ENCODE assay signal across 9 cellular contexts in the genomic region with DNA sequence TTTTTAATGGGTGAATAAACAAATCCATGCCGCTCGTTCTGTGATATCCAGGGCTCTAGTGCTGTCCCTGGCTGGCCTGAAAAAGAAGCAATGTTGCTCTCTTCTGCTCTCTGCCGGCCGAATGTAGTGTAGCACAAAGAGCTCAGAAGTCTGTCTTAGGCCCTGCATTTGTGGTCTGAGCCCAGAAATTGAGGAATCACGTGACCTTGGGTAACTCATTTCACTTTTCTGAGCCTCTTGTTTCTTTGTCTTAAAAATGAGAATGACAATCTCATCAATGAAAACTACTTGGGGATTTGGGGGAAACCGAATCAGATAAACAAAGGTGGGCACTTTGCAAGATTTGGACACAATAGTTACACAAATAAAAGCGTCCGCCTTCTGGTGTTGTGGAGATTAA.
DNase-seq lines count a peak whose midpoint lies in the region; ATAC-seq, FAIRE-seq and TF ChIP-seq lines count a peak whose summit lies in the region.
"Had no signal": no experiment of that assay in that cellular context is flagged by ENCODE, and none has a peak within 500 bp of the region (broad histone marks: within the 10 kb centered on the region; RNA-seq: fewer than 3 reads in every experiment).

No MANE protein-coding gene starts in this region.

- H3K4me3 Mint-ChIP-seq in activated CD4-positive, alpha-beta T cell treated with anti-CD3 and anti-CD28 coated beads, Interleukin-2, amount 10 ng/mL, durations not matched to agents 24 days and 14 days, result no peak overlapping the region
- H3K4me3 Mint-ChIP-seq: IgD-negative memory B cell had no signal

- no peaks in the 10 kb centered on the region for H3K27me3 ChIP-seq in endothelial cell of umbilical vein (ENCODE audit: control insufficient read depth in 2 of 2, insufficient read depth in 2 of 2, low read length in 2 of 2)
- H3K27me3 ChIP-seq in stomach, result peaks cover 0 to 4% (median 0%) of the 10 kb centered on the region in 3 donors

- no peak for TF ChIP-seq POLR2A in endothelial cell of umbilical vein (IDR thresholded peaks at IDR 0.05; ENCODE audit: low read depth, low read length)
- TF ChIP-seq POLR2A in stomach (IDR thresholded peaks at IDR 0.05), result no peak

- no peak overlapping the region for H3K27ac Mint-ChIP-seq in activated CD4-positive, alpha-beta T cell treated with anti-CD3 and anti-CD28 coated beads, Interleukin-2, amount 10 ng/mL, durations not matched to agents 24 days and 14 days

- H3K36me3 ChIP-seq in endothelial cell of umbilical vein (ENCODE audit: control insufficient read depth in 2 of 2, extremely low read depth in 1 of 2, insufficient read depth in 2 of 2, low read length in 2 of 2) (no peaks in the 10 kb centered on the region), stomach (no peaks in the 10 kb centered on the region)

- FAIRE-seq in endothelial cell of umbilical vein (lab: Jason Lieb, UNC), result peak; percentile 89

- no peaks in the 10 kb centered on the region for H3K4me1 ChIP-seq in endothelial cell of umbilical vein (ENCODE audit: control insufficient read depth, extremely low read depth, insufficient read depth, low read length)
- H3K4me1 ChIP-seq in stomach, result no peaks in the 10 kb centered on the region

- intact Hi-C loops in activated CD4-positive, alpha-beta T cell treated with anti-CD3 and anti-CD28 coated beads, Interleukin-2, amount 10 ng/mL, durations not matched to agents 24 days and 14 days (cut with micrococcal nuclease), result no loop called here
- intact Hi-C loops in endothelial cell of umbilical vein (cut with micrococcal nuclease), result loop anchor here (2.0 to 10.0 kb wide), 3 partner anchors 80 to 636 kb away; no protein-coding TSS in a partner anchor
- intact Hi-C loops in stomach (cut with DNase I; ENCODE audit: low total_unique reads), result no loop called here

- no peaks in the 10 kb centered on the region for H3K4me1 Mint-ChIP-seq in activated CD4-positive, alpha-beta T cell treated with anti-CD3 and anti-CD28 coated beads, Interleukin-2, amount 10 ng/mL, durations not matched to agents 24 days and 14 days

- H3K27ac ChIP-seq in endothelial cell of umbilical vein (ENCODE audit: insufficient read depth, low read depth, low read length) (no peak overlapping the region), stomach (no peak overlapping the region)

- WGBS in stomach, 5 donors, result 20 to 28% (median 24%) methylated on average over 8 of the region's 8 CpGs

- DNase-seq in AG10803 (ENCODE audit: low read depth) (peak; percentile 62), NCI-H1694 treated with DMSO at 0.1 percent for 48 hours (lab: John Stamatoyannopoulos, UW) (peak; percentile 7), endothelial cell of umbilical vein (ENCODE audit: low read depth, low spot score) (peak; percentile 67), middle frontal gyrus (ENCODE audit: extremely low spot score, low spot score) (peak; percentile 41), stomach (peak; percentile 51)
- peak; percentile 84 for DNase-seq in activated CD4-positive, alpha-beta T cell treated with anti-CD3 and anti-CD28 coated beads, Interleukin-2, amount 10 ng/mL, durations not matched to agents 24 days and 14 days

- H3K9me3 ChIP-seq in endothelial cell of umbilical vein (replicated peaks; ENCODE audit: control insufficient read depth, insufficient read depth, low read length) (no peaks in the 10 kb centered on the region), stomach (no peaks in the 10 kb centered on the region)

- no peak overlapping the region for H3K4me2 ChIP-seq in endothelial cell of umbilical vein (ENCODE audit: insufficient read depth, low read length)

- peak; percentile 86 for TF ChIP-seq CTCF in AG10803 (conservative IDR thresholded peaks at IDR 0.05; ENCODE audit: low read length)
- peak; percentile 71 for TF ChIP-seq CTCF in GM12875 (IDR thresholded peaks at IDR 0.05; ENCODE audit: borderline replicate concordance, insufficient read depth, low read depth, low read length)
- TF ChIP-seq CTCF in endothelial cell of umbilical vein (IDR thresholded peaks at IDR 0.05; ENCODE audit: extremely low read depth in 1 of 2, insufficient read depth in 1 of 2, low read depth in 1 of 2, low read length in 2 of 2), result peak; percentile 60 to 78
- peak in 5 of 7 experiments; percentile 49 to 61 (median 55) for TF ChIP-seq CTCF in stomach (IDR thresholded peaks at IDR 0.05)

- peaks cover 7% of the 10 kb centered on the region for H3K27me3 Mint-ChIP-seq in activated CD4-positive, alpha-beta T cell treated with anti-CD3 and anti-CD28 coated beads, Interleukin-2, amount 10 ng/mL, durations not matched to agents 24 days and 14 days

- BruUV-seq in endothelial cell of umbilical vein (replicated peaks; lab: Mats Ljungman, UMichigan), result no TSS peak

- no peak for TF ChIP-seq EP300 in stomach (IDR thresholded peaks at IDR 0.05)

- ATAC-seq in GM19463 (IDR thresholded peaks at IDR 0.05; ENCODE audit: unreplicated experiment), result no peak

- H3K36me3 Mint-ChIP-seq in activated CD4-positive, alpha-beta T cell treated with anti-CD3 and anti-CD28 coated beads, Interleukin-2, amount 10 ng/mL, durations not matched to agents 24 days and 14 days (ENCODE audit: low read depth), result no peaks in the 10 kb centered on the region

- POLR2A ChIA-PET in endothelial cell of umbilical vein (lab: Charles Lee), result no interaction called here

- H3K79me2 ChIP-seq in endothelial cell of umbilical vein (ENCODE audit: control insufficient read depth, insufficient read depth, low read length), result no peaks in the 10 kb centered on the region

- CTCF ChIA-PET in endothelial cell of umbilical vein (lab: Charles Lee), result interaction anchor here (0.6 to 2.5 kb wide), 6 partner anchors 11 to 636 kb away, joined by 3 to 25 read pairs (median 3); no protein-coding TSS in a partner anchor

- no peaks in the 10 kb centered on the region for H3K9me1 ChIP-seq in endothelial cell of umbilical vein (replicated peaks; ENCODE audit: control insufficient read depth, extremely low read depth, insufficient read depth, low read length)

- H2AFZ ChIP-seq in endothelial cell of umbilical vein (ENCODE audit: low read depth, low read length), result no peak overlapping the region

- H3K9ac ChIP-seq in endothelial cell of umbilical vein (replicated peaks; ENCODE audit: extremely low read depth, insufficient read depth, low read length), result no peak overlapping the region

- dilution Hi-C loops in endothelial cell of umbilical vein (cut with MboI; ENCODE audit: extremely low pct_ligation_motif_present, low sequenced_read_pairs), result no loop called here

- H3K4me3 ChIP-seq in AG10803 (ENCODE audit: low read length) (no peak overlapping the region), GM12875 (ENCODE audit: low read depth, low read length) (no peak overlapping the region), endothelial cell of umbilical vein (replicated peaks in 1 of 3; ENCODE audit: insufficient read depth in 1 of 3, low read depth in 1 of 3, low read length in 3 of 3) (no peak overlapping the region), stomach (no peak overlapping the region)

- H3K9me3 Mint-ChIP-seq in activated CD4-positive, alpha-beta T cell treated with anti-CD3 and anti-CD28 coated beads, Interleukin-2, amount 10 ng/mL, durations not matched to agents 24 days and 14 days, result no peaks in the 10 kb centered on the region

- no peaks in the 10 kb centered on the region for H4K20me1 ChIP-seq in endothelial cell of umbilical vein (replicated peaks; ENCODE audit: control insufficient read depth, extremely low read depth, insufficient read depth, low read length)

TF ChIP-seq in endothelial cell of umbilical vein, 7 proteins besides CTCF, POLR2A, EP300 and RAD21:
- TF ChIP-seq JUN (IDR thresholded peaks at IDR 0.05; ENCODE audit: borderline replicate concordance, insufficient read depth, insufficient read length, low read depth), result no peak
- no peak for TF ChIP-seq MYC (IDR thresholded peaks at IDR 0.05; ENCODE audit: low read depth, low read length)
TF ChIP-seq in endothelial cell of umbilical vein: peak in this region for 0.

Comparison
In these comparisons a context has a peak if more than half of its experiments do, and no peak if none do; other contexts are left out.
1. DNase-seq: peak in every context shown above with its lines; median percentile 84 in activated CD4-positive, alpha-beta T cell treated with anti-CD3 and anti-CD28 coated beads, Interleukin-2, amount 10 ng/mL, durations not matched to agents 24 days and 14 days; 67 in endothelial cell of umbilical vein; 62 in AG10803; 51 in stomach; 41 in middle frontal gyrus; 7 in NCI-H1694 treated with DMSO at 0.1 percent for 48 hours.